In genomic region chr11:5689551-5689983, GRCh38 we compare ENCODE assay signal across 8 cellular contexts. TPM values are rescaled to one million over a fixed set of nuclear protein-coding genes. Genes with fewer than 3 reads are reported as not detected.
DNase-seq lines count a peak whose midpoint lies in the region; ATAC-seq and TF ChIP-seq lines count a peak whose summit lies in the region.

Gene TRIM22 (plus strand): TSS chr11:5689790. CDS start chr11:5696233, 6,443 bp downstream.

- TF ChIP-seq CTCF in right lobe of liver (IDR thresholded peaks at IDR 0.05): no peak

- H3K36me3 ChIP-seq in BLaER1 treated with 17β-estradiol and CSF1 and Interleukin-3, amounts not matched to agents 10 nM and 100 nM: peaks cover 0 to 23% (median 17%) of the 10 kb centered on the region in 11 experiments; a peak in 20 of 22 replicates
- no peaks in the 10 kb centered on the region for H3K36me3 ChIP-seq in right lobe of liver

- H3K27ac ChIP-seq in BLaER1 treated with 17β-estradiol and CSF1 and Interleukin-3, amounts not matched to agents 10 nM and 100 nM: peak within 1 kb of the TSS; percentile 86 to 99 (median 95)
- peak within 1 kb of the TSS; percentile 75 to 79 (median 78) for H3K27ac ChIP-seq in right lobe of liver

- H3K9me3 Mint-ChIP-seq in dendritic cell treated with granulocyte-macrophage colony-stimulating factor and Interleukin-4, amounts not matched to agents 40 ng/mL and 50 ng/mL, for 4 days: no peaks in the 10 kb centered on the region

- no peaks in the 10 kb centered on the region for H3K9me3 ChIP-seq in BLaER1 treated with 17β-estradiol and CSF1 and Interleukin-3, amounts not matched to agents 10 nM and 100 nM (replicated peaks in 1 of 11)
- no peaks in the 10 kb centered on the region for H3K9me3 ChIP-seq in right lobe of liver

- peak within 1 kb of the TSS; percentile 84 to 97 (median 92) for H3K9ac ChIP-seq in BLaER1 treated with 17β-estradiol and CSF1 and Interleukin-3, amounts not matched to agents 10 nM and 100 nM

- H3K27me3 Mint-ChIP-seq in dendritic cell treated with granulocyte-macrophage colony-stimulating factor and Interleukin-4, amounts not matched to agents 40 ng/mL and 50 ng/mL, for 4 days: no peaks in the 10 kb centered on the region

- 3% methylated on average over 2 of the region's 2 CpGs for WGBS in right lobe of liver (ENCODE audit: insufficient coverage, low coverage, low lambda C conversion rate, missing lambda C conversion rate)

- no peaks in the 10 kb centered on the region for H3K27me3 ChIP-seq in BLaER1 treated with 17β-estradiol and CSF1 and Interleukin-3, amounts not matched to agents 10 nM and 100 nM
- H3K27me3 ChIP-seq in right lobe of liver: no peaks in the 10 kb centered on the region

- peaks cover 0 to 21% (median 10%) of the 10 kb centered on the region in 11 experiments; a peak in 13 of 22 replicates for H4K20me1 ChIP-seq in BLaER1 treated with 17β-estradiol and CSF1 and Interleukin-3, amounts not matched to agents 10 nM and 100 nM

- H3K27ac Mint-ChIP-seq in dendritic cell treated with granulocyte-macrophage colony-stimulating factor and Interleukin-4, amounts not matched to agents 40 ng/mL and 50 ng/mL, for 4 days: peak within 1 kb of the TSS; percentile 89

- H3K4me3 Mint-ChIP-seq in dendritic cell treated with granulocyte-macrophage colony-stimulating factor and Interleukin-4, amounts not matched to agents 40 ng/mL and 50 ng/mL, for 4 days: peak within 1 kb of the TSS; percentile 80

- DNase-seq in activated CD4-positive, CD25-positive, alpha-beta regulatory T cell treated with anti-CD3 and anti-CD28 coated beads, Interleukin-2, amount 50 U/mL, for 72 hours: peak; percentile 41
- DNase-seq in right lobe of liver: no peak
- DNase-seq in stimulated activated CD4-positive, alpha-beta T cell treated with anti-CD3 and anti-CD28 coated beads, TNF-alpha, amount 100 ng/mL, for 24 hours (ENCODE audit: low read depth in 3 of 3): peak in 2 of 3 experiments; percentile 25 to 37
- no peak for DNase-seq in NCI-H524 (lab: John Stamatoyannopoulos, UW)

- H3K4me3 ChIP-seq in BLaER1 treated with 17β-estradiol and CSF1 and Interleukin-3, amounts not matched to agents 10 nM and 100 nM: peak within 1 kb of the TSS; percentile 70 to 85 (median 76)
- H3K4me3 ChIP-seq in right lobe of liver: peak within 1 kb of the TSS; percentile 22 to 46 (median 38)

- ATAC-seq in GM19468 (IDR thresholded peaks at IDR 0.05; ENCODE audit: extremely low read depth, unreplicated experiment): peak; percentile 82
- peak; percentile 75 for ATAC-seq in HG03575 (IDR thresholded peaks at IDR 0.05; ENCODE audit: extremely low read depth, insufficient number of reproducible peaks, low FRiP score, unreplicated experiment)
- ATAC-seq in right lobe of liver: peak; percentile 55 to 69 (median 65)

- peaks cover 57% of the 10 kb centered on the region for H3K4me1 Mint-ChIP-seq in dendritic cell treated with granulocyte-macrophage colony-stimulating factor and Interleukin-4, amounts not matched to agents 40 ng/mL and 50 ng/mL, for 4 days (ENCODE audit: low read depth)

- TF ChIP-seq POLR2A in right lobe of liver (IDR thresholded peaks at IDR 0.05): no peak

- intact Hi-C loops in dendritic cell treated with granulocyte-macrophage colony-stimulating factor and Interleukin-4, amounts not matched to agents 40 ng/mL and 50 ng/mL, for 4 days (cut with micrococcal nuclease): loop anchor here (1.0 to 10.0 kb wide), 3 partner anchors 11 to 545 kb away; partner anchors contain the start of genes CNGA4, FHIP1B and TRIM34
- intact Hi-C loops in right lobe of liver (cut with DNase I): no loop called here

- peaks cover 13% of the 10 kb centered on the region for H3K36me3 Mint-ChIP-seq in dendritic cell treated with granulocyte-macrophage colony-stimulating factor and Interleukin-4, amounts not matched to agents 40 ng/mL and 50 ng/mL, for 4 days (ENCODE audit: low read depth)

- peak within 1 kb of the TSS; percentile 83 to 98 (median 89) for H3K4me2 ChIP-seq in BLaER1 treated with 17β-estradiol and CSF1 and Interleukin-3, amounts not matched to agents 10 nM and 100 nM

- H3K4me1 ChIP-seq in BLaER1 treated with 17β-estradiol and CSF1 and Interleukin-3, amounts not matched to agents 10 nM and 100 nM: peaks cover 31 to 50% (median 37%) of the 10 kb centered on the region in 10 experiments
- H3K4me1 ChIP-seq in right lobe of liver: peaks cover 0 to 5% (median 0%) of the 10 kb centered on the region in 4 donors

RNA-seq across cellular contexts. Expression of gene TRIM22, which starts in this region (rescaled TPM):
- total RNA-seq in right lobe of liver: 10 to 100 TPM; 10.0 to 29.1 (median 13.8) TPM

Comparison
In these comparisons a context has a peak if more than half of its experiments do, and no peak if none do; other contexts are left out.
1. DNase-seq: peak in activated CD4-positive, CD25-positive, alpha-beta regulatory T cell treated with anti-CD3 and anti-CD28 coated beads, Interleukin-2, amount 50 U/mL, for 72 hours (single experiment) and stimulated activated CD4-positive, alpha-beta T cell treated with anti-CD3 and anti-CD28 coated beads, TNF-alpha, amount 100 ng/mL, for 24 hours (2 of 3); none in right lobe of liver (0 of 3) and NCI-H524 (0 of 2).
2. Peak in every context shown above with its lines, with median percentiles within 50 percentile points of each other: ATAC-seq.